Comparison of ENCODE assay signal across 7 cellular contexts in genomic region chr15:64163662-64164362, GRCh38. TPM values are rescaled to one million over a fixed set of nuclear protein-coding genes. Genes with fewer than 3 reads are reported as not detected.
DNase-seq lines count a peak whose midpoint lies in the region; ATAC-seq and TF ChIP-seq lines count a peak whose summit lies in the region.

No MANE protein-coding gene starts in this region.

- no peaks in the 10 kb centered on the region for H3K36me3 ChIP-seq in hepatocyte (replicated peaks; ENCODE audit: insufficient read depth, low read depth)
- no peaks in the 10 kb centered on the region for H3K36me3 ChIP-seq in smooth muscle cell (ENCODE audit: low read depth)

- H3K4me3 ChIP-seq in hepatocyte (peak overlapping the region; percentile 6), smooth muscle cell (peak overlapping the region; percentile 85)

- H3K27ac ChIP-seq in hepatocyte (peak overlapping the region; percentile 85), smooth muscle cell (ENCODE audit: low read depth) (peak overlapping the region; percentile 67)

- peaks cover 26% of the 10 kb centered on the region for H3F3A ChIP-seq in smooth muscle cell (ENCODE audit: low read depth)

- H3K9me3 Mint-ChIP-seq in activated T-helper 17 cell treated with anti-CD3 and anti-CD28 coated beads, Interleukin-2, amount 50 U/mL, for 72 hours: no peaks in the 10 kb centered on the region

- H3K36me3 Mint-ChIP-seq in activated T-helper 17 cell treated with anti-CD3 and anti-CD28 coated beads, Interleukin-2, amount 50 U/mL, for 72 hours (ENCODE audit: low read depth): peaks cover 39% of the 10 kb centered on the region

- H3K27ac Mint-ChIP-seq in activated T-helper 17 cell treated with anti-CD3 and anti-CD28 coated beads, Interleukin-2, amount 50 U/mL, for 72 hours: peak overlapping the region; percentile 96

- peaks cover 25% of the 10 kb centered on the region for H4K20me1 ChIP-seq in hepatocyte (ENCODE audit: insufficient read depth, poor library complexity, severe bottlenecking)
- H4K20me1 ChIP-seq in smooth muscle cell (ENCODE audit: low read depth): peaks cover 32% of the 10 kb centered on the region

- H3K27me3 ChIP-seq in hepatocyte (no peaks in the 10 kb centered on the region), smooth muscle cell (ENCODE audit: low read depth) (no peaks in the 10 kb centered on the region)

- no peaks in the 10 kb centered on the region for H3K9me3 ChIP-seq in hepatocyte (ENCODE audit: low read depth)
- no peaks in the 10 kb centered on the region for H3K9me3 ChIP-seq in smooth muscle cell (replicated peaks; ENCODE audit: low read depth)

- H3K4me1 Mint-ChIP-seq in activated T-helper 17 cell treated with anti-CD3 and anti-CD28 coated beads, Interleukin-2, amount 50 U/mL, for 72 hours: peaks cover 38% of the 10 kb centered on the region

- H3K27me3 Mint-ChIP-seq in activated T-helper 17 cell treated with anti-CD3 and anti-CD28 coated beads, Interleukin-2, amount 50 U/mL, for 72 hours: no peaks in the 10 kb centered on the region

- H3K4me1 ChIP-seq in hepatocyte (ENCODE audit: insufficient read depth) (peaks cover 22% of the 10 kb centered on the region), smooth muscle cell (ENCODE audit: low read depth) (peaks cover 9% of the 10 kb centered on the region)

- no peak overlapping the region for H3K9ac ChIP-seq in smooth muscle cell (ENCODE audit: low read depth)

- H2AFZ ChIP-seq in hepatocyte (peak overlapping the region; percentile 90), smooth muscle cell (ENCODE audit: low read depth) (no peak overlapping the region)

- DNase-seq in HK-2 (ENCODE audit: unreplicated experiment) (peak; percentile 19), hepatocyte (ENCODE audit: low spot score) (no peak), smooth muscle cell (lab: John Stamatoyannopoulos, UW; ENCODE audit: unreplicated experiment) (no peak), mesenteric fat pad (ENCODE audit: low spot score) (no peak), GOT3 (lab: John Stamatoyannopoulos, UW) (no peak)

- WGBS in hepatocyte (ENCODE audit: low lambda C conversion rate, missing lambda C conversion rate): 64% methylated on average over 14 of the region's 14 CpGs
- WGBS in smooth muscle cell (ENCODE audit: low lambda C conversion rate): 62% methylated on average over 14 of the region's 14 CpGs

- peak overlapping the region; percentile 93 for H3K4me3 Mint-ChIP-seq in activated T-helper 17 cell treated with anti-CD3 and anti-CD28 coated beads, Interleukin-2, amount 50 U/mL, for 72 hours

- H3K9me2 ChIP-seq in hepatocyte (replicated peaks; ENCODE audit: insufficient read depth): no peaks in the 10 kb centered on the region

- ATAC-seq in GM19452 (IDR thresholded peaks at IDR 0.05; ENCODE audit: unreplicated experiment): peak; percentile 8
- peak; percentile 0 for ATAC-seq in activated T-helper 17 cell treated with anti-CD3 and anti-CD28 coated beads, Interleukin-2, amount 50 U/mL, for 72 hours (replicated peaks)

- TF ChIP-seq CTCF in hepatocyte (IDR thresholded peaks at IDR 0.05; ENCODE audit: poor library complexity) (no peak), smooth muscle cell (IDR thresholded peaks at IDR 0.05; ENCODE audit: borderline replicate concordance, insufficient read depth, poor library complexity, severe bottlenecking) (no peak)

- peaks cover 32% of the 10 kb centered on the region for H3K79me2 ChIP-seq in hepatocyte
- H3K79me2 ChIP-seq in smooth muscle cell (ENCODE audit: low read depth): peaks cover 38% of the 10 kb centered on the region

- H3K4me2 ChIP-seq in hepatocyte (peak overlapping the region; percentile 73), smooth muscle cell (peak overlapping the region; percentile 88)

RNA-seq across cellular contexts. Expression of gene PPIB, which starts 1.0 kb away (rescaled TPM):
- 100 to 1,000 TPM; 194 to 363 TPM for total RNA-seq in activated T-helper 17 cell treated with anti-CD3 and anti-CD28 coated beads, Interleukin-2, amount 50 U/mL, for 72 hours
- total RNA-seq in hepatocyte (799 and 814 TPM in 2 replicates), smooth muscle cell (880 and 890 TPM in 2 replicates), mesenteric fat pad (470 TPM)
- polyA plus RNA-seq in hepatocyte (1,542 and 1,693 TPM in 2 replicates), smooth muscle cell (1,549 and 1,897 TPM in 2 replicates)

RNA-seq across cellular contexts. Expression of gene SNX22, which starts 12.3 kb away (rescaled TPM):
- total RNA-seq in activated T-helper 17 cell treated with anti-CD3 and anti-CD28 coated beads, Interleukin-2, amount 50 U/mL, for 72 hours: under 1 TPM; 0.26 to 0.77 TPM
- 4.3 and 7.7 TPM in 2 replicates for total RNA-seq in hepatocyte
- polyA plus RNA-seq in hepatocyte: 6.3 and 7.5 TPM in 2 replicates
- total RNA-seq in smooth muscle cell: 0.67 TPM in 1 of 2 replicates, not detected in the other
- 1.8 and 1.9 TPM in 2 replicates for polyA plus RNA-seq in smooth muscle cell
- total RNA-seq in mesenteric fat pad: 0.71 TPM
